Comparison of ENCODE assay signal across 9 cellular contexts in the genomic region with DNA sequence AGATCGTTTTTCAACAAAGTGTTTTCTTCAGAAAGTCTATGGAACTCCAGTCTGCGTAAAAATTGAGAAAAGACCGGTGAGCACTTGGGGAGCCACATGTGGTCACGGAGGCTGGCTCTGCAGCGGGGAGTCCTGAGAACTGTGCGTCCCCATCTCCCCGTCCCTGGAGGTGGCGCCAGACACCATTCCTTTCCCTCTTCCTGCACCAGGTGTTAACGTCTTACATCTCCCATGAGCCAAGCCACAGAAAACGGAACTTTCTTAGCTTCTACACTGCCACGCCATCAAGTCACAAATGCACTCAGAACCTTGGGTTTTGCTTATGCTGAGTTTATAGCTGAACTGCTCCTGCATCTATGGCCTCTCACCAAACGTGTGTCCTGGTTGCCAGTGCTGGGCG.
DNase-seq lines count a peak whose midpoint lies in the region; ATAC-seq and TF ChIP-seq lines count a peak whose summit lies in the region.
"Had no signal": no experiment of that assay in that cellular context is flagged by ENCODE, and none has a peak within 500 bp of the region (broad histone marks: within the 10 kb centered on the region; RNA-seq: fewer than 3 reads in every experiment).

No MANE protein-coding gene starts in this region.

- no peaks in the 10 kb centered on the region for H3K9me3 ChIP-seq in CD4-positive, CD25-positive, alpha-beta regulatory T cell (ENCODE audit: control insufficient read depth in 2 of 2, low read length in 2 of 2)

- ATAC-seq in CD4-positive, CD25-positive, alpha-beta regulatory T cell (ENCODE audit: low read depth in 2 of 2), result peak in 1 of 2 donors; percentile 52
- peak; percentile 70 for ATAC-seq in GM19324 (IDR thresholded peaks at IDR 0.05; ENCODE audit: low FRiP score, unreplicated experiment)
- peak; percentile 68 for ATAC-seq in stimulated activated naive CD8-positive, alpha-beta T cell treated with anti-CD3 and anti-CD28 coated beads, Interleukin-15, Interleukin-2, amounts not matched to agents 100 U/mL and 50 U/mL, for 24 hours
- no peak for ATAC-seq in HG02973 (IDR thresholded peaks at IDR 0.05; ENCODE audit: unreplicated experiment)

- no peaks in the 10 kb centered on the region for H3K4me1 ChIP-seq in CD4-positive, CD25-positive, alpha-beta regulatory T cell (ENCODE audit: control insufficient read depth, insufficient read depth, low read length, poor library complexity, severe bottlenecking)

- H3K27me3 Mint-ChIP-seq in CD4-positive, CD25-positive, alpha-beta regulatory T cell, result peaks cover 4% of the 10 kb centered on the region
- no peaks in the 10 kb centered on the region for H3K27me3 Mint-ChIP-seq in activated CD4-positive, alpha-beta T cell treated with anti-CD3 and anti-CD28 coated beads, Interleukin-2, amount 10 ng/mL, durations not matched to agents 24 days and 14 days

- no peaks in the 10 kb centered on the region for H3K36me3 Mint-ChIP-seq in CD4-positive, CD25-positive, alpha-beta regulatory T cell
- no peaks in the 10 kb centered on the region for H3K36me3 Mint-ChIP-seq in activated CD4-positive, alpha-beta T cell treated with anti-CD3 and anti-CD28 coated beads, Interleukin-2, amount 10 ng/mL, durations not matched to agents 24 days and 14 days (ENCODE audit: low read depth)

- H3K27ac ChIP-seq in CD4-positive, CD25-positive, alpha-beta regulatory T cell (ENCODE audit: insufficient read depth, low read length, poor library complexity, severe bottlenecking), result no peak overlapping the region
- H3K27ac ChIP-seq: KMS-11 had no signal

- TF ChIP-seq CTCF in foreskin fibroblast (IDR thresholded peaks at IDR 0.05; ENCODE audit: low read depth, low read length), result peak; percentile 39

- no peak overlapping the region for H3K27ac Mint-ChIP-seq in CD4-positive, CD25-positive, alpha-beta regulatory T cell
- H3K27ac Mint-ChIP-seq in activated CD4-positive, alpha-beta T cell treated with anti-CD3 and anti-CD28 coated beads, Interleukin-2, amount 10 ng/mL, durations not matched to agents 24 days and 14 days, result no peak overlapping the region

- no peaks in the 10 kb centered on the region for H3K36me3 ChIP-seq in CD4-positive, CD25-positive, alpha-beta regulatory T cell (ENCODE audit: control insufficient read depth, insufficient read depth, low read length)

- no peaks in the 10 kb centered on the region for H3K9me3 Mint-ChIP-seq in CD4-positive, CD25-positive, alpha-beta regulatory T cell
- no peaks in the 10 kb centered on the region for H3K9me3 Mint-ChIP-seq in activated CD4-positive, alpha-beta T cell treated with anti-CD3 and anti-CD28 coated beads, Interleukin-2, amount 10 ng/mL, durations not matched to agents 24 days and 14 days

- no peak overlapping the region for H3K4me3 Mint-ChIP-seq in CD4-positive, CD25-positive, alpha-beta regulatory T cell
- no peak overlapping the region for H3K4me3 Mint-ChIP-seq in activated CD4-positive, alpha-beta T cell treated with anti-CD3 and anti-CD28 coated beads, Interleukin-2, amount 10 ng/mL, durations not matched to agents 24 days and 14 days

- in situ Hi-C loops in KBM-7 (cut with MboI; ENCODE audit: low pct_unique_long_range_greater_than_20kb, low sequenced_read_pairs), result no loop called here

- peak in 2 of 3 donors; percentile 17 to 49 for DNase-seq in CD4-positive, CD25-positive, alpha-beta regulatory T cell
- DNase-seq in KBM-7, result peak; percentile 83
- peak; percentile 80 for DNase-seq in activated CD4-positive, alpha-beta T cell treated with anti-CD3 and anti-CD28 coated beads, Interleukin-2, amount 10 ng/mL, durations not matched to agents 24 days and 14 days
- DNase-seq in foreskin fibroblast, result peak; percentile 16 to 52
- peak; percentile 42 for DNase-seq in stimulated activated naive CD8-positive, alpha-beta T cell treated with anti-CD3 and anti-CD28 coated beads, Interleukin-15, Interleukin-2, amounts not matched to agents 100 U/mL and 50 U/mL, for 24 hours
- DNase-seq in NCI-H226, result no peak

- no peaks in the 10 kb centered on the region for H3K27me3 ChIP-seq in CD4-positive, CD25-positive, alpha-beta regulatory T cell (ENCODE audit: control insufficient read depth, insufficient read depth, low read length)

- no peak overlapping the region for H3K4me3 ChIP-seq in CD4-positive, CD25-positive, alpha-beta regulatory T cell (ENCODE audit: low read depth, low read length)
- H3K4me3 ChIP-seq in foreskin fibroblast (ENCODE audit: low read depth in 1 of 2, low read length in 2 of 2), result no peak overlapping the region

- intact Hi-C loops in activated CD4-positive, alpha-beta T cell treated with anti-CD3 and anti-CD28 coated beads, Interleukin-2, amount 10 ng/mL, durations not matched to agents 24 days and 14 days (cut with micrococcal nuclease), result no loop called here

- peaks cover 0 to 6% (median 1%) of the 10 kb centered on the region in 4 donors for H3K4me1 Mint-ChIP-seq in CD4-positive, CD25-positive, alpha-beta regulatory T cell
- peaks cover 8% of the 10 kb centered on the region for H3K4me1 Mint-ChIP-seq in activated CD4-positive, alpha-beta T cell treated with anti-CD3 and anti-CD28 coated beads, Interleukin-2, amount 10 ng/mL, durations not matched to agents 24 days and 14 days
